ENCODE assay signal across 7 cellular contexts in the genomic region with DNA sequence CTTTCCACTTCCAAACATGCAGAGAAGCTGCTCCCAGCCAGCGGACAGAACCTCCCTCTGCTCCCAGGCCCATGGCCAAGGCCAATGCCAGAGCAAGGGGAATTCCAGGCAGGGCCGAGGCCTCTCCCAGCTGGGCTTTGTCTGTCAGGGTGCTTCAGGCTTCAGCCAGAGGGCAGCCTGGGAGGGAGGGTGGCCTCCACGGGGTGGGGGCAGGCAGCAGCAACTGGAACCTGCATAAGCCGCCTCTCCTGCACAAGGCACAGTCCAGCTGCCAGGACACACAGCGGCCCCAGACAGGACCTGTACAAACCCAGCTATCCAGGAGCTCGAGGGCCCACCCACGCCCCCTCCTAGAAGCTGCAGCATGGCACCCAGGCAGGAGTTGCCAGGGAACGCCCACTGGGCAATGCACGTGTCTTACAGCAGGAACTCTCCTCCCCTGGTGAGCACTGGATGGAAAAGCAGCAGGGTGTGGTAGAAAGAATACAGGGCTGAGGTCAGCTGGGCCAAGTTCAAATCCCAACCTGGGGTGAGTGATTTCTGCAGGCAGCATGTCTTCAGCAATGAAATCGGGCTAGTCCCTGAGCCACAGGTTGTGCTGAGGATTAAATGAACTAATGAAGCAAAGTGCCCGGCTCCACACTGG. TPM values are rescaled to one million over a fixed set of nuclear protein-coding genes. Genes with fewer than 3 reads are reported as not detected.
DNase-seq lines count a peak whose midpoint lies in the region; ATAC-seq and TF ChIP-seq lines count a peak whose summit lies in the region.

No MANE protein-coding gene starts in this region.

- H3K4me2 ChIP-seq in OCI-LY7 (ENCODE audit: low read length): peak overlapping the region; percentile 90

- TF ChIP-seq POLR2A in thyroid gland (IDR thresholded peaks at IDR 0.05): peak in 1 of 2 donors; percentile 53

- no peaks in the 10 kb centered on the region for H3K9me2 ChIP-seq in OCI-LY7 (ENCODE audit: insufficient read depth, low read length)

- no TSS peak for BruUV-seq in OCI-LY7 (replicated peaks; lab: Mats Ljungman, UMichigan)

- H3K4me1 Mint-ChIP-seq in activated T-cell treated with anti-CD3 and anti-CD28 coated beads, Interleukin-2, amount 50 U/mL, for 72 hours (ENCODE audit: low read depth): peaks cover 99% of the 10 kb centered on the region

- peaks cover 78% of the 10 kb centered on the region for H3K4me1 ChIP-seq in OCI-LY7 (ENCODE audit: insufficient read depth, low read length, poor library complexity, severe bottlenecking)
- peaks cover 27 to 56% of the 10 kb centered on the region in 2 donors for H3K4me1 ChIP-seq in lung (ENCODE audit: control insufficient read depth in 2 of 2, insufficient read depth in 2 of 2, low read length in 2 of 2)
- peaks cover 99 to 100% of the 10 kb centered on the region in 2 donors for H3K4me1 ChIP-seq in thyroid gland

- peak overlapping the region in 1 of 2 donors; percentile 21 for H3K4me3 Mint-ChIP-seq in activated T-cell treated with anti-CD3 and anti-CD28 coated beads, Interleukin-2, amount 50 U/mL, for 72 hours

- 38 to 70% methylated on average over 11 of the region's 11 CpGs for WGBS in lung, 2 donors
- WGBS in thyroid gland, 2 donors: 13 to 26% methylated on average over 3 to 9 of the region's 11 CpGs

- no peaks in the 10 kb centered on the region for H3K27me3 ChIP-seq in lung (ENCODE audit: control insufficient read depth, insufficient read depth)
- H3K27me3 ChIP-seq in thyroid gland: no peaks in the 10 kb centered on the region

- TF ChIP-seq CTCF in OCI-LY7 (conservative IDR thresholded peaks at IDR 0.05; ENCODE audit: low read length) (no peak), lung (IDR thresholded peaks at IDR 0.05; ENCODE audit: control extremely low read depth, extremely low read depth) (no peak), thyroid gland (IDR thresholded peaks at IDR 0.05) (no peak)

- no peak overlapping the region for H3K27ac Mint-ChIP-seq in activated T-cell treated with anti-CD3 and anti-CD28 coated beads, Interleukin-2, amount 50 U/mL, for 72 hours

- peak; percentile 42 for ATAC-seq in lung (ENCODE audit: insufficient read depth, low FRiP score)
- ATAC-seq in activated T-cell treated with anti-CD3 and anti-CD28 coated beads, Interleukin-2, amount 50 U/mL, for 72 hours (replicated peaks in 1 of 2): no peak

- H4K20me1 ChIP-seq in OCI-LY7 (ENCODE audit: insufficient read depth, low read length): peaks cover 8% of the 10 kb centered on the region; the same call in 1 of the 2 replicates

- H3K79me2 ChIP-seq in OCI-LY7 (ENCODE audit: insufficient read depth, low read depth, low read length): peaks cover 99% of the 10 kb centered on the region

- peaks cover 59% of the 10 kb centered on the region for H3K36me3 ChIP-seq in OCI-LY7 (ENCODE audit: insufficient read depth, low read length)
- H3K36me3 ChIP-seq in lung (ENCODE audit: control insufficient read depth in 2 of 2, insufficient read depth in 2 of 2, low read length in 2 of 2): peaks cover 0 to 2% of the 10 kb centered on the region in 2 donors
- no peaks in the 10 kb centered on the region for H3K36me3 ChIP-seq in thyroid gland

- H3K27ac ChIP-seq in OCI-LY7 (ENCODE audit: low read depth, low read length, poor library complexity, severe bottlenecking): no peak overlapping the region
- peak overlapping the region; percentile 60 to 65 for H3K27ac ChIP-seq in lung (ENCODE audit: low read depth in 1 of 2, low read length in 1 of 2)
- peak overlapping the region; percentile 89 to 98 (median 93) for H3K27ac ChIP-seq in thyroid gland

- peaks cover 4 to 6% of the 10 kb centered on the region in 2 donors for H3K36me3 Mint-ChIP-seq in activated T-cell treated with anti-CD3 and anti-CD28 coated beads, Interleukin-2, amount 50 U/mL, for 72 hours (ENCODE audit: insufficient read depth in 2 of 2)

- intact Hi-C loops in OCI-LY7 (cut with micrococcal nuclease; ENCODE audit: unreplicated experiment) (loop anchor here (2.0 kb wide), 1 partner anchor 318 kb away; the partner anchor contains the start of gene OAT), thyroid gland (cut with DNase I) (loop anchor here (5.0 kb wide), 1 partner anchor 34 kb away; no protein-coding TSS in a partner anchor)

- H3K4me3 ChIP-seq in OCI-LY7 (ENCODE audit: low read depth, low read length, poor library complexity, severe bottlenecking) (no peak overlapping the region), lung (no peak overlapping the region), thyroid gland (replicated peaks in 1 of 3) (no peak overlapping the region)

- POLR2A ChIA-PET in OCI-LY7 (lab: Charles Lee): interaction anchor here (0.6 to 1.0 kb wide), 3 partner anchors 18 to 36 kb away, joined by 3 to 7 read pairs (median 3); no protein-coding TSS in a partner anchor

- CTCF ChIA-PET in OCI-LY7 (lab: Charles Lee; ENCODE audit: unreplicated experiment): interaction anchor here (0.6 kb wide), 1 partner anchor 195 kb away, joined by 9 read pairs; no protein-coding TSS in a partner anchor

- DNase-seq in OCI-LY7 (ENCODE audit: low spot score) (no peak), dedifferentiated amniotic fluid mesenchymal stem cell (ENCODE audit: extremely low spot score) (peak; percentile 63), lung (ENCODE audit: low spot score) (peak; percentile 75), thyroid gland (peak; percentile 97 to 98), SIG-M5 (lab: John Stamatoyannopoulos, UW) (no peak), GM19240 (ENCODE audit: insufficient read length, low spot score) (no peak)
- DNase-seq in activated T-cell treated with anti-CD3 and anti-CD28 coated beads, Interleukin-2, amount 50 U/mL, for 72 hours: no peak

- H3K9me3 Mint-ChIP-seq in activated T-cell treated with anti-CD3 and anti-CD28 coated beads, Interleukin-2, amount 50 U/mL, for 72 hours: no peaks in the 10 kb centered on the region

- H3K9me3 ChIP-seq in OCI-LY7 (ENCODE audit: low read length): no peaks in the 10 kb centered on the region
- H3K9me3 ChIP-seq in lung (ENCODE audit: control insufficient read depth in 2 of 2, insufficient read depth in 1 of 2, low read length in 1 of 2): no peaks in the 10 kb centered on the region
- H3K9me3 ChIP-seq in thyroid gland: no peaks in the 10 kb centered on the region

- peaks cover 15% of the 10 kb centered on the region for H3K27me3 Mint-ChIP-seq in activated T-cell treated with anti-CD3 and anti-CD28 coated beads, Interleukin-2, amount 50 U/mL, for 72 hours (ENCODE audit: low read depth)

- no peak overlapping the region for H2AFZ ChIP-seq in OCI-LY7 (ENCODE audit: low read length)

RNA-seq across cellular contexts. Expression of gene FAM53B, which starts 7.6 kb away (rescaled TPM):
- 37.6 and 56.6 TPM in 2 replicates for total RNA-seq in OCI-LY7 (2014; rRNA removed; shearing (Covaris generic))
- total RNA-seq in OCI-LY7 (2022) (50.5 and 58.5 TPM in 2 replicates), lung (10 to 100 TPM; 21.0 to 45.4 TPM), thyroid gland (10 to 100 TPM; 37.6 to 96.3 (median 80.4) TPM)
- 10 to 100 TPM; 14.6 to 15.3 TPM for polyA plus RNA-seq in lung
- 10 to 100 TPM; 30.0 to 37.7 TPM for total RNA-seq in activated T-cell treated with anti-CD3 and anti-CD28 coated beads, Interleukin-2, amount 50 U/mL, for 72 hours

RNA-seq across cellular contexts. Expression of gene EEF1AKMT2, which starts 55.1 kb away (rescaled TPM):
- total RNA-seq in OCI-LY7 (2014; rRNA removed; shearing (Covaris generic)): 27.5 and 37.7 TPM in 2 replicates
- total RNA-seq in OCI-LY7 (2022): 32.4 and 35.0 TPM in 2 replicates
- 10 to 100 TPM; 15.1 to 37.9 TPM for total RNA-seq in lung
- 10 to 100 TPM in 1 of 2 donors, 1 to 10 TPM in 1; 9.0 to 16.8 TPM for polyA plus RNA-seq in lung
- 10 to 100 TPM; 23.8 to 33.6 (median 26.6) TPM for total RNA-seq in thyroid gland
- total RNA-seq in activated T-cell treated with anti-CD3 and anti-CD28 coated beads, Interleukin-2, amount 50 U/mL, for 72 hours: 10 to 100 TPM; 25.4 to 29.4 TPM

Comparison
In these comparisons a context has a peak if more than half of its experiments do, and no peak if none do; other contexts are left out.
1. DNase-seq: peak in dedifferentiated amniotic fluid mesenchymal stem cell (single experiment), lung (single experiment) and thyroid gland (2 of 2); none in OCI-LY7 (single experiment), SIG-M5 (single experiment), GM19240 (single experiment) and activated T-cell treated with anti-CD3 and anti-CD28 coated beads, Interleukin-2, amount 50 U/mL, for 72 hours (0 of 2).